Comparison of ENCODE assay signal across 1 cellular context in the genomic region with DNA sequence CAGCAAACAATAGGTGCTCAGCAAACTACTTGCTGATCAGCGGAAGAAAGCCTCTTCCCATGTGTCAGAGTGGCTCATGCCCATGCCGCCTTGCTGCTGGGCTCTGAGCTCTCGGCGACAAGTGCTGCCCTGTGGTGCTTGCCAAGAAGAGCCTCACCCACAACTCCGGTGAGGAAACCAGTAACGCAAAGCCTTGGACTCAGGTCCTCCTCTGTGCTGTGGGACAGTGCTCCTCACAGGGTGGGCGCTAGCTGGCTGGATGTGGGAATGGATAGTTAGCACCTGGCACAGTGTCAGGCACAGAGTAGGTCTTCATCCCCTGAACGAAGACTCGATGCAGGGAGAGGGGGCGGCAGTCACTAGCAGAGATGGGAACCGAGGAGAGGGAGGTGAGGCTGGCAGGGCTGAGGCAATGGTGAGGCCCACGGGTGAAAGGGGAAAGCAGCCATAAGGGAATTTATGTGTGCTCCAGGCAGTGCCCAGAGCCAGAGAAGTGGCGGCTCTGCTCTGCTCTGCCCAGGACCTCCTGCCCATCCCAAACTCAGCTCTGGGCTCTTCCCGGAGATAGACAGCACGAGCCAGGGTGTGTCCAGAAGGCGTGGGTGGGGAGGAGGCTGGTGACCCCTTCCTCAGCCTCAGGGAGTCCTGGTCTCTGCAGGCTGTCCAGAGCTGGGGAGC.
A peak's percentile ranks its signal among the peaks of the same experiment; 100 is the strongest.
TF ChIP-seq lines count a peak whose summit lies in the region.

No MANE protein-coding gene starts in this region.

TF ChIP-seq in K562, 482 proteins besides CTCF, POLR2A, EP300 and RAD21:
- TF ChIP-seq SMAD2 (IDR thresholded peaks at IDR 0.05; ENCODE audit: low read depth, low read length) = no peak
- no peak for TF ChIP-seq HDGF (IDR thresholded peaks at IDR 0.05)
- no peak for TF ChIP-seq HMGXB4 (CRISPR knock-in tag; IDR thresholded peaks at IDR 0.05)
- no peak for TF ChIP-seq RBM25 (IDR thresholded peaks at IDR 0.05; ENCODE audit: low read depth, low read length, severe bottlenecking)
- no peak for TF ChIP-seq KAT7 (CRISPR knock-in tag; IDR thresholded peaks at IDR 0.05; ENCODE audit: borderline replicate concordance)
- TF ChIP-seq, protein P1, sequence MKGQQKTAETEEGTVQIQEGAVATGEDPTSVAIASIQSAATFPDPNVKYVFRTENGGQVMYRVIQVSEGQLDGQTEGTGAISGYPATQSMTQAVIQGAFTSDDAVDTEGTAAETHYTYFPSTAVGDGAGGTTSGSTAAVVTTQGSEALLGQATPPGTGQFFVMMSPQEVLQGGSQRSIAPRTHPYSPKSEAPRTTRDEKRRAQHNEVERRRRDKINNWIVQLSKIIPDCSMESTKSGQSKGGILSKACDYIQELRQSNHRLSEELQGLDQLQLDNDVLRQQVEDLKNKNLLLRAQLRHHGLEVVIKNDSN (CRISPR knock-in tag; IDR thresholded peaks at IDR 0.05) = peak; percentile 37; the same call in 1 of the 2 replicates
- no peak for TF ChIP-seq POLR2G (IDR thresholded peaks at IDR 0.05; ENCODE audit: low read depth, low read length)
- TF ChIP-seq PTRF (tag; IDR thresholded peaks at IDR 0.05) = no peak
- no peak for TF ChIP-seq RBM39 (optimal IDR thresholded peaks at IDR 0.05; ENCODE audit: low read depth, low read length)
- 0 out of 2 replicates have a peak, but pooled peaks have one; percentile 46 for TF ChIP-seq EGR1 (conservative IDR thresholded peaks at IDR 0.05)
- no peak for TF ChIP-seq ZNF764 (CRISPR knock-in tag; IDR thresholded peaks at IDR 0.05; ENCODE audit: low read depth)
- TF ChIP-seq, protein P2, sequence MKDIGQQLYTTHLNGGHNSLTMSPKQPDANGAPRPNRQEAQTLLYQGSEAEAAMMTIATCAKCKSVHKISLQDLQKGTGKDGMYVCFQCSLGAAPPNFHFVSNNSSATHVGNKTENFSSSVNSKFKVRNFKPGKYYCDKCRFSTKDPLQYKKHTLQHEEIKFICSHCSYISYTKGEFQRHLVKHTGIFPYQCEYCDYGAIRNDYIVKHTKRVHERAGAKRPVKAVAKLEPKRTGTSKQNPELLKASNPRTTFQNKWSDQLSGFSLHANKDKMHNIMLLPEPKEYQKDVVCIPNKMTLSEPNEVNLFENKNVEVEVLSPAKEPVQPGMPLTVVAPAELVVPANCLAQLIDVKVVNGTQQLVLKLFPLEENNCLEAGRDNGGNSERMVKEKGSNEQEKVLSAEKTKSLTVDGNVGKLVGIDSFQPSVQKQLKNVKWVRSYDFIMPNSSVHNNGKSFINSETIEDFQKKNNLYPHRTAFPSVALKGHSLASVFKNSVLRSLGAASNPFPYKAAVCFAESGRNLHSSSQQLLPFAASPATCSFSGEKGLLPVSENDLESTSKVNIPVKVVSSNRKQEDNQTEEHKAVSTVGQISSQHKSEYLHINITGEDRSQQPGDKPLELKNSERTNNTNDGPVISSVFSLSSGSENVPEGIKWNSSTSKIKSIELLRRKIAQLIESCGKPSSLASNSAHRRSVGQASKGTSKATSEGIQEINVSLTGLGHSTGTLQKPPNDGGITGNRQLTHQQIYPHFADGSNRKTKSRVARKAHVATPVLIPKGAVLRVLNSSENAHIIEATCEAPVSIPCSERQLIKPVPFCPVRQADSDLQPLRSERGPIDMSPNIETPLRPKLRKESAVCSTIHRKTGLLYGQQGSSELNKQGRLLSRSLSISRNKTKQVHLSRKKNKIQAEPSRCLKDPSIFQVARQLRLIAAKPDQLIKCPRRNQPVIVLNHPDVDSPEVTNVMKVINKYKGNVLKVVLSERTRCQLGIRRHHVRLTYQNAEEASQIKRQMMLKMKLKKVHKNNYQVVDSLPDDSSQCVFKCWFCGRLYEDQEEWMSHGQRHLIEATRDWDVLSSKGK (CRISPR knock-in tag; IDR thresholded peaks at IDR 0.05) = no peak
- TF ChIP-seq POLR3A (IDR thresholded peaks at IDR 0.05; ENCODE audit: borderline replicate concordance, extremely low read depth, insufficient read depth, insufficient read length) = no peak
- TF ChIP-seq TEAD2 (tag; IDR thresholded peaks at IDR 0.05) = no peak
- TF ChIP-seq ZKSCAN1 (IDR thresholded peaks at IDR 0.05; ENCODE audit: low read depth, low read length) = 0 out of 2 replicates have a peak, but pooled peaks have one; percentile 48
- no peak for TF ChIP-seq ZKSCAN8 (CRISPR knock-in tag; IDR thresholded peaks at IDR 0.05)
- no peak for TF ChIP-seq ZNF431 (CRISPR knock-in tag; IDR thresholded peaks at IDR 0.05)
- no peak for TF ChIP-seq ZNF224 (CRISPR knock-in tag; IDR thresholded peaks at IDR 0.05)
- TF ChIP-seq ZNF407 (IDR thresholded peaks at IDR 0.05; ENCODE audit: low read depth) = no peak
- TF ChIP-seq ZNF174 (CRISPR knock-in tag; IDR thresholded peaks at IDR 0.05) = no peak
- TF ChIP-seq ZNF263 (CRISPR knock-in tag; IDR thresholded peaks at IDR 0.05; ENCODE audit: borderline replicate concordance) = peak; percentile 39; the same call in 1 of the 2 replicates
TF ChIP-seq in K562: peak in this region for 4.
